In genomic region chr2:76506538-76506937, GRCh38 we compare ENCODE assay signal across 26 cellular contexts.
DNase-seq lines count a peak whose midpoint lies in the region; ATAC-seq, FAIRE-seq and TF ChIP-seq lines count a peak whose summit lies in the region.
"Had no signal": no experiment of that assay in that cellular context is flagged by ENCODE, and none has a peak within 500 bp of the region (broad histone marks: within the 10 kb centered on the region; RNA-seq: fewer than 3 reads in every experiment).

No MANE protein-coding gene starts in this region.

- H3K79me2 ChIP-seq in HepG2 (ENCODE audit: insufficient read depth, low read length) (no peaks in the 10 kb centered on the region), mammary epithelial cell (ENCODE audit: insufficient read depth, low read length) (no peaks in the 10 kb centered on the region)

- H3K4me1 Mint-ChIP-seq in natural killer cell = no peaks in the 10 kb centered on the region

- H3K4me2 ChIP-seq in HepG2 (ENCODE audit: low read depth, low read length) (no peak overlapping the region), mammary epithelial cell (ENCODE audit: insufficient read depth, low read depth, low read length) (no peak overlapping the region)

- in situ Hi-C loops in HepG2 (cut with HindIII; ENCODE audit: extremely low pct_ligation_motif_present, low pct_unique_long_range_greater_than_20kb) (no loop called here), mammary epithelial cell (cut with MboI; ENCODE audit: low sequenced_read_pairs in 2 of 2) (no loop called here)

- no peak for ATAC-seq in HepG2
- no peak for ATAC-seq in right lobe of liver
- ATAC-seq in natural killer cell = no peak
- ATAC-seq: GM12878, K562, Right ventricle myocardium inferior had no signal

- dilution Hi-C loops in mammary epithelial cell (cut with HindIII; ENCODE audit: low sequenced_read_pairs) = no loop called here

- no peak overlapping the region for H3K9ac ChIP-seq in HepG2 (ENCODE audit: insufficient read depth, low read depth, low read length)
- H3K9ac ChIP-seq in mammary epithelial cell (ENCODE audit: insufficient read depth, low read length) = no peak overlapping the region

- H3K27me3 Mint-ChIP-seq in natural killer cell (ENCODE audit: low read depth in 2 of 2) = no peaks in the 10 kb centered on the region

- H2AFZ ChIP-seq in HepG2 (ENCODE audit: low read length) = no peak overlapping the region
- no peak overlapping the region for H2AFZ ChIP-seq in mammary epithelial cell (ENCODE audit: low read depth, low read length)

- TF ChIP-seq EP300 in HepG2 (IDR thresholded peaks at IDR 0.05; ENCODE audit: low read depth in 2 of 2, low read length in 2 of 2) (no peak), HepG2 (CRISPR knock-in tag; IDR thresholded peaks at IDR 0.05; ENCODE audit: borderline replicate concordance) (no peak)

- POLR2A ChIA-PET in HepG2 (lab: Yijun Ruan, JAX) = no interaction called here

- TF ChIP-seq POLR2A in HepG2 (IDR thresholded peaks at IDR 0.05; ENCODE audit: insufficient read depth in 1 of 2, low read depth in 2 of 2, low read length in 2 of 2) (no peak), right lobe of liver (IDR thresholded peaks at IDR 0.05) (no peak), GM12891 (IDR thresholded peaks at IDR 0.05; ENCODE audit: low read depth, low read length) (no peak)

- TF ChIP-seq CTCF in HepG2 (CRISPR knock-in tag; IDR thresholded peaks at IDR 0.05) (no peak), right lobe of liver (IDR thresholded peaks at IDR 0.05) (no peak), natural killer cell (IDR thresholded peaks at IDR 0.05) (no peak), GM10266 (IDR thresholded peaks at IDR 0.05; ENCODE audit: control insufficient read depth, insufficient read depth, low read depth, missing control alignments) (no peak), mammary epithelial cell (conservative IDR thresholded peaks at IDR 0.05 in 1 of 2, IDR thresholded peaks at IDR 0.05 in 1 of 2; ENCODE audit: extremely low read depth in 1 of 2, insufficient read depth in 1 of 2, low read depth in 1 of 2, low read length in 2 of 2) (no peak)

- peaks cover 6 to 10% of the 10 kb centered on the region in 2 donors for H3K9me3 Mint-ChIP-seq in natural killer cell

- no peak for TF ChIP-seq RAD21 in HepG2 (CRISPR knock-in tag; IDR thresholded peaks at IDR 0.05)

- H3K27me3 ChIP-seq in HepG2 (ENCODE audit: control insufficient read depth in 1 of 2, insufficient read depth in 2 of 2, low read length in 2 of 2) (no peaks in the 10 kb centered on the region), right lobe of liver (no peaks in the 10 kb centered on the region), mammary epithelial cell (ENCODE audit: insufficient read depth, low read length) (no peaks in the 10 kb centered on the region)
- H3K27me3 ChIP-seq: SJSA1 had no signal

- BruUV-seq in HepG2 (replicated peaks; lab: Mats Ljungman, UMichigan) = no TSS peak
- BruUV-seq in mammary epithelial cell (replicated peaks; lab: Mats Ljungman, UMichigan) = no TSS peak

- H3K4me3 Mint-ChIP-seq in natural killer cell = no peak overlapping the region
- H3K4me3 Mint-ChIP-seq: HFFc6 had no signal

- no peaks in the 10 kb centered on the region for H3K36me3 Mint-ChIP-seq in natural killer cell

- intact Hi-C loops in HepG2 (cut with micrococcal nuclease; ENCODE audit: unreplicated experiment) = no loop called here
- intact Hi-C loops in right lobe of liver (cut with DNase I) = no loop called here
- intact Hi-C loops in natural killer cell (cut with micrococcal nuclease) = no loop called here
- intact Hi-C loops in mammary epithelial cell (cut with micrococcal nuclease) = no loop called here

- H3K36me3 ChIP-seq in HepG2 (replicated peaks in 1 of 2; ENCODE audit: control insufficient read depth in 1 of 2, insufficient read depth in 2 of 2, low read length in 2 of 2) = no peaks in the 10 kb centered on the region
- H3K36me3 ChIP-seq in right lobe of liver = no peaks in the 10 kb centered on the region
- no peaks in the 10 kb centered on the region for H3K36me3 ChIP-seq in mammary epithelial cell (ENCODE audit: insufficient read depth, low read length)
- H3K36me3 ChIP-seq: HAP-1, SJSA1 had no signal

- H3K27ac Mint-ChIP-seq in natural killer cell = no peak overlapping the region
- H3K27ac Mint-ChIP-seq: HFFc6 had no signal

- H3K4me1 ChIP-seq in HepG2 (ENCODE audit: insufficient read depth, low read length) (no peaks in the 10 kb centered on the region), right lobe of liver (no peaks in the 10 kb centered on the region), mammary epithelial cell (ENCODE audit: insufficient read depth, low read length) (no peaks in the 10 kb centered on the region)
- H3K4me1 ChIP-seq: HAP-1, SJSA1 had no signal

- DNase-seq in HepG2 (ENCODE audit: low spot score) (no peak), right lobe of liver (no peak), HT1080 (ENCODE audit: low read depth) (peak; percentile 39), astrocyte of the hippocampus (ENCODE audit: low read depth, low spot score) (peak; percentile 7), natural killer cell (no peak), GM10266 (ENCODE audit: extremely low spot score) (no peak), mammary epithelial cell (no peak), GM12891 (ENCODE audit: insufficient read length, low spot score) (no peak)
- DNase-seq: 8988T, DMS153, HFFc6, Kasumi-1, MV-4-11, NCI-H1105, NCI-H1436 treated with DMSO at 0.1 percent for 48 hours, NCI-H187 treated with DMSO at 0.1 percent for 48 hours, NCI-H2107, NCI-H524 treated with DMSO at 0.1 percent for 48 hours, NCI-H774 had no signal

- 5% methylated on average over 6 of the region's 6 CpGs for WGBS in HepG2 (ENCODE audit: low lambda C conversion rate)
- 54% methylated on average over 6 of the region's 6 CpGs for WGBS in right lobe of liver (ENCODE audit: insufficient coverage, low coverage, low lambda C conversion rate, missing lambda C conversion rate)
- WGBS in mammary epithelial cell (ENCODE audit: low coverage, missing lambda C conversion rate) = 92% methylated on average over 6 of the region's 6 CpGs

- no peak for FAIRE-seq in HepG2 (lab: Jason Lieb, UNC)
- FAIRE-seq in GM12891 (lab: Jason Lieb, UNC) = no peak
- FAIRE-seq: G401.6, GM12878, K562 had no signal

- H4K20me1 ChIP-seq in HepG2 (ENCODE audit: insufficient read depth, low read length) = no peaks in the 10 kb centered on the region
- H4K20me1 ChIP-seq in mammary epithelial cell (ENCODE audit: insufficient read depth, low read length) = no peaks in the 10 kb centered on the region

- H3K27ac ChIP-seq in HepG2 (ENCODE audit: extremely low read length, insufficient read depth, low read length) (no peak overlapping the region), right lobe of liver (no peak overlapping the region), mammary epithelial cell (ENCODE audit: insufficient read depth, low read depth, low read length) (no peak overlapping the region)
- H3K27ac ChIP-seq: HL-60, SJSA1 had no signal

- CTCF ChIA-PET in HepG2 (lab: Yijun Ruan, JAX; ENCODE audit: low intra/inter-chr PET ratio, low total read pairs) (no interaction called here), mammary epithelial cell (lab: Charles Lee; ENCODE audit: low non-redundant PET) (no interaction called here)

- H3K9me3 ChIP-seq in HepG2 (ENCODE audit: low read length) = no peaks in the 10 kb centered on the region
- no peaks in the 10 kb centered on the region for H3K9me3 ChIP-seq in right lobe of liver
- H3K9me3 ChIP-seq in mammary epithelial cell (replicated peaks; ENCODE audit: insufficient read depth, low read length) = no peaks in the 10 kb centered on the region
- H3K9me3 ChIP-seq: HAP-1, SJSA1 had no signal

- H3K4me3 ChIP-seq in HepG2 (replicated peaks in 1 of 3; ENCODE audit: insufficient read depth in 1 of 3, low read depth in 2 of 3, low read length in 3 of 3) (no peak overlapping the region), right lobe of liver (no peak overlapping the region), mammary epithelial cell (replicated peaks in 1 of 3; ENCODE audit: insufficient read depth in 1 of 3, low read depth in 2 of 3, low read length in 3 of 3) (no peak overlapping the region)
- H3K4me3 ChIP-seq: GM12878, HAP-1, K562, SJSA1 had no signal

TF ChIP-seq in HepG2, 621 proteins besides CTCF, POLR2A, EP300 and RAD21 (continues in another document):
- TF ChIP-seq ZBTB49 (CRISPR knock-in tag; IDR thresholded peaks at IDR 0.05; ENCODE audit: borderline replicate concordance) = no peak

TF ChIP-seq in GM12891, 5 proteins besides CTCF, POLR2A, EP300 and RAD21:
- TF ChIP-seq POU2F2 (IDR thresholded peaks at IDR 0.05; ENCODE audit: low read depth, low read length) (no peak), TAF1 (IDR thresholded peaks at IDR 0.05; ENCODE audit: low read depth, low read length) (no peak)

Comparison
In these comparisons a context has a peak if more than half of its experiments do, and no peak if none do; other contexts are left out.
1. DNase-seq: peak in HT1080 (single experiment) and astrocyte of the hippocampus (single experiment); none in HepG2 (single experiment), right lobe of liver (0 of 3), natural killer cell (single experiment), GM10266 (single experiment), mammary epithelial cell (single experiment) and GM12891 (single experiment).